ENCODE assay signal across 22 cellular contexts in the genomic region with DNA sequence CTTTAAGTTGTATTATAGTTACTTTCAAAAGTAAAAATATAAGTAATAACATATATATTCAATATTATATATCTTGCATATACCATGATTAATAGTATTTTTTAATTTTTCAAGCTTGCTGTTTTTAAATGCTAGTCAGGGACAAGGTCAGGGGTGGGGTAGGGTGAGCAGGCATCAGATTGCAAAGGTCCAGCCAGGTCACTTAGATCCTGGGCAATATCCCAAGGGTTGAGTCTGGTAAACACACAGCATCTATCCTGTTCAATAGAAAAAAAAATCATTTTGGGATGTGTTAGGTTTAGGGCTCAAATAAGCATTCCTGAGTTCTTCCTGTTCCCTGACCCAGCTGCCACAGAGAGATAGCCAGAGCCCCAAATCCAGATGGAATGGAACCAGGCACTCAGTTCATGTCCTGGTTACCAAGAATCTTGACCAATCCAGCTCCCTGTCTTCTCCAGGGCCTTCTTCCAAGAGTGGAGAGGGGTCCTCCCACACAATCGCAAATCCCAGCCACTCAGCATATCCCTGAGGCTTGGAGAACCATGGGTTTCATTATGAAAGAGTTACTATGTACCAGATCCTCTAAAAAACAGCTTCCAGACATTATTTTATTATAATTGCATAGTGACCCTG.
A peak's percentile ranks its signal among the peaks of the same experiment; 100 is the strongest.
DNase-seq lines count a peak whose midpoint lies in the region; ATAC-seq and TF ChIP-seq lines count a peak whose summit lies in the region.
"Had no signal": no experiment of that assay in that cellular context is flagged by ENCODE, and none has a peak within 500 bp of the region (broad histone marks: within the 10 kb centered on the region; RNA-seq: fewer than 3 reads in every experiment).

No MANE protein-coding gene starts in this region.

- H3K36me3 ChIP-seq in left ventricle myocardium inferior: no peaks in the 10 kb centered on the region
- no peaks in the 10 kb centered on the region for H3K36me3 ChIP-seq in RWPE2 (ENCODE audit: low read depth)
- no peaks in the 10 kb centered on the region for H3K36me3 ChIP-seq in neutrophil

- H3K9me3 ChIP-seq in left ventricle myocardium inferior (replicated peaks): no peaks in the 10 kb centered on the region
- no peaks in the 10 kb centered on the region for H3K9me3 ChIP-seq in RWPE2 (ENCODE audit: severe bottlenecking)
- no peaks in the 10 kb centered on the region for H3K9me3 ChIP-seq in neutrophil
- H3K9me3 ChIP-seq: SK-N-SH had no signal

- H3K27ac ChIP-seq in left ventricle myocardium inferior (replicated peaks) (no peak overlapping the region), RWPE2 (ENCODE audit: poor library complexity, severe bottlenecking) (no peak overlapping the region), neutrophil (peak overlapping the region; percentile 81)
- H3K27ac ChIP-seq: 22Rv1, GM23248, RWPE1 had no signal

- H3K4me3 ChIP-seq in left ventricle myocardium inferior: no peak overlapping the region
- no peak overlapping the region for H3K4me3 ChIP-seq in RWPE2 (ENCODE audit: severe bottlenecking)
- H3K4me3 ChIP-seq in neutrophil (ENCODE audit: low read depth in 1 of 2, low read length in 1 of 2): no peak overlapping the region
- H3K4me3 ChIP-seq: GM23248 had no signal

- no peaks in the 10 kb centered on the region for H3K4me1 ChIP-seq in left ventricle myocardium inferior
- no peaks in the 10 kb centered on the region for H3K4me1 ChIP-seq in RWPE2 (ENCODE audit: insufficient read depth, poor library complexity, severe bottlenecking)
- peaks cover 65 to 70% of the 10 kb centered on the region in 2 experiments for H3K4me1 ChIP-seq in neutrophil (ENCODE audit: control insufficient read depth in 1 of 2, insufficient read depth in 1 of 2, low read depth in 1 of 2, low read length in 1 of 2)

- TF ChIP-seq CTCF in left ventricle myocardium inferior (IDR thresholded peaks at IDR 0.05; ENCODE audit: borderline replicate concordance) (no peak), RWPE2 (IDR thresholded peaks at IDR 0.05; ENCODE audit: poor library complexity, severe bottlenecking) (no peak), neutrophil (IDR thresholded peaks at IDR 0.05) (no peak)

- intact Hi-C loops in Right ventricle myocardium inferior (cut with DNase I) (no loop called here), left ventricle myocardium inferior (cut with micrococcal nuclease) (no loop called here), left ventricle myocardium superior (cut with micrococcal nuclease) (no loop called here)

- DNase-seq in Right ventricle myocardium inferior (ENCODE audit: missing footprints): no peak
- DNase-seq in left ventricle myocardium inferior: no peak
- DNase-seq in RWPE2 (ENCODE audit: low spot score): peak; percentile 23
- DNase-seq in left ventricle myocardium superior: no peak
- no peak for DNase-seq in hepatic stellate cell (ENCODE audit: low spot score)
- no peak for DNase-seq in NCI-H1105 (lab: John Stamatoyannopoulos, UW)
- DNase-seq: DMS153, GM23248, H7, Karpas-422, NCI-H1417, NCI-H1694, NCI-H2029 treated with DMSO at 0.1 percent for 48 hours, NCI-H226, NCI-H510A, NCI-H69, SK-N-SH had no signal

- H3K27me3 ChIP-seq in left ventricle myocardium inferior (ENCODE audit: low read depth): peaks cover 10% of the 10 kb centered on the region
- H3K27me3 ChIP-seq in RWPE2 (ENCODE audit: insufficient read depth, poor library complexity, severe bottlenecking): peaks cover 2% of the 10 kb centered on the region
- no peaks in the 10 kb centered on the region for H3K27me3 ChIP-seq in neutrophil

- ATAC-seq in Right ventricle myocardium inferior (peak; percentile 59), RWPE2 (ENCODE audit: low read depth) (no peak), left ventricle myocardium superior (peak; percentile 68), GM18502 (IDR thresholded peaks at IDR 0.05; ENCODE audit: poor library complexity, unreplicated experiment) (no peak)
- ATAC-seq: Panc1 had no signal

Comparison
In these comparisons a context has a peak if more than half of its experiments do, and no peak if none do; other contexts are left out.
1. ATAC-seq: peak in Right ventricle myocardium inferior (single experiment) and left ventricle myocardium superior (single experiment); none in RWPE2 (single experiment) and GM18502 (single experiment).